8 cellular contexts compared by ENCODE assay signal in genomic region chr14:34539407-34540180, GRCh38. TPM values are rescaled to one million over a fixed set of nuclear protein-coding genes. Genes with fewer than 3 reads are reported as not detected.
DNase-seq lines count a peak whose midpoint lies in the region; ATAC-seq and TF ChIP-seq lines count a peak whose summit lies in the region.

A gene with protein sequence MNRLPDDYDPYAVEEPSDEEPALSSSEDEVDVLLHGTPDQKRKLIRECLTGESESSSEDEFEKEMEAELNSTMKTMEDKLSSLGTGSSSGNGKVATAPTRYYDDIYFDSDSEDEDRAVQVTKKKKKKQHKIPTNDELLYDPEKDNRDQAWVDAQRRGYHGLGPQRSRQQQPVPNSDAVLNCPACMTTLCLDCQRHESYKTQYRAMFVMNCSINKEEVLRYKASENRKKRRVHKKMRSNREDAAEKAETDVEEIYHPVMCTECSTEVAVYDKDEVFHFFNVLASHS (minus strand): TSS chr14:34539701. CDS start chr14:34539628, 73 bp downstream.

- intact Hi-C loops in CD8-positive, alpha-beta T cell (cut with DNase I, micrococcal nuclease) = loop anchor here (5.0 to 10.0 kb wide), 9 partner anchors 33 to 1285 kb away; partner anchors contain the start of genes PPP2R3C (in 2 of the 2), PRORP (in 2 of the 2), SNX6 (in 2 of the 2) and SPTSSA (in 2 of the 2)
- intact Hi-C loops in esophagus squamous epithelium (cut with DNase I) = no loop called here
- intact Hi-C loops in natural killer cell (cut with micrococcal nuclease) = loop anchor here (5.0 to 10.0 kb wide), 4 partner anchors 77 to 445 kb away; partner anchors contain the start of genes BAZ1A, SPTSSA and SRP54

- H3K27ac ChIP-seq in CD8-positive, alpha-beta T cell (ENCODE audit: low read depth, low read length) = peak within 1 kb of the TSS; percentile 97
- peak within 1 kb of the TSS; percentile 96 to 99 (median 98) for H3K27ac ChIP-seq in esophagus squamous epithelium

- no peak for TF ChIP-seq CTCF in CD8-positive, alpha-beta T cell (IDR thresholded peaks at IDR 0.05)
- TF ChIP-seq CTCF in esophagus squamous epithelium (IDR thresholded peaks at IDR 0.05) = peak in 4 of 6 experiments; percentile 5 to 26 (median 20)
- no peak for TF ChIP-seq CTCF in natural killer cell (IDR thresholded peaks at IDR 0.05)

- POLR2A ChIA-PET in CD8-positive, alpha-beta T cell (lab: Charles Lee) = interaction anchor here (1.1 kb wide), 1 partner anchor 9 kb away, joined by 4 read pairs; no protein-coding TSS in a partner anchor

- WGBS in esophagus squamous epithelium, 2 donors = 6 to 11% methylated on average over 10 to 12 of the region's 59 CpGs

- peak; percentile 98 for ATAC-seq in CD8-positive, alpha-beta T cell
- ATAC-seq in GM21447 (IDR thresholded peaks at IDR 0.05; ENCODE audit: unreplicated experiment) (peak; percentile 100), natural killer cell (peak; percentile 98 to 100 (median 99))
- ATAC-seq in stimulated activated naive CD8-positive, alpha-beta T cell treated with anti-CD3 and anti-CD28 coated beads, Interleukin-15, amount 100 ng/mL, for 72 hours = peak; percentile 100

- H3K27me3 ChIP-seq in CD8-positive, alpha-beta T cell (ENCODE audit: insufficient read depth, low read length) = no peaks in the 10 kb centered on the region
- no peaks in the 10 kb centered on the region for H3K27me3 ChIP-seq in esophagus squamous epithelium

- peaks cover 34% of the 10 kb centered on the region for H3K4me1 Mint-ChIP-seq in CD8-positive, alpha-beta T cell (ENCODE audit: low read depth)
- H3K4me1 Mint-ChIP-seq in natural killer cell = peaks cover 18 to 20% of the 10 kb centered on the region in 2 donors
- peaks cover 31% of the 10 kb centered on the region for H3K4me1 Mint-ChIP-seq in stimulated activated naive CD8-positive, alpha-beta T cell treated with anti-CD3 and anti-CD28 coated beads, Interleukin-15, amount 100 ng/mL, for 72 hours

- peak in 3 of 4 donors; percentile 87 to 95 (median 92) for TF ChIP-seq POLR2A in esophagus squamous epithelium (IDR thresholded peaks at IDR 0.05)

- H3K9me3 ChIP-seq in CD8-positive, alpha-beta T cell (ENCODE audit: low read length) = no peaks in the 10 kb centered on the region
- no peaks in the 10 kb centered on the region for H3K9me3 ChIP-seq in esophagus squamous epithelium

- CTCF ChIA-PET in CD8-positive, alpha-beta T cell (lab: Charles Lee) = no interaction called here

- peak within 1 kb of the TSS; percentile 97 for H3K4me3 Mint-ChIP-seq in CD8-positive, alpha-beta T cell
- H3K4me3 Mint-ChIP-seq in natural killer cell = peak within 1 kb of the TSS; percentile 99
- peak within 1 kb of the TSS; percentile 99 for H3K4me3 Mint-ChIP-seq in stimulated activated naive CD8-positive, alpha-beta T cell treated with anti-CD3 and anti-CD28 coated beads, Interleukin-15, amount 100 ng/mL, for 72 hours

- H3K9me3 Mint-ChIP-seq in CD8-positive, alpha-beta T cell = no peaks in the 10 kb centered on the region
- H3K9me3 Mint-ChIP-seq in natural killer cell = no peaks in the 10 kb centered on the region
- H3K9me3 Mint-ChIP-seq in stimulated activated naive CD8-positive, alpha-beta T cell treated with anti-CD3 and anti-CD28 coated beads, Interleukin-15, amount 100 ng/mL, for 72 hours = peaks cover 0 to 4% of the 10 kb centered on the region in 2 donors

- peaks cover 16% of the 10 kb centered on the region for H3K4me1 ChIP-seq in CD8-positive, alpha-beta T cell (ENCODE audit: insufficient read depth, low read length)
- peaks cover 5 to 36% (median 8%) of the 10 kb centered on the region in 3 donors for H3K4me1 ChIP-seq in esophagus squamous epithelium

- peak within 1 kb of the TSS; percentile 98 for H3K27ac Mint-ChIP-seq in CD8-positive, alpha-beta T cell
- peak within 1 kb of the TSS; percentile 98 to 100 for H3K27ac Mint-ChIP-seq in natural killer cell
- peak within 1 kb of the TSS; percentile 99 to 100 for H3K27ac Mint-ChIP-seq in stimulated activated naive CD8-positive, alpha-beta T cell treated with anti-CD3 and anti-CD28 coated beads, Interleukin-15, amount 100 ng/mL, for 72 hours

- peaks cover 19% of the 10 kb centered on the region for H3K36me3 Mint-ChIP-seq in CD8-positive, alpha-beta T cell
- H3K36me3 Mint-ChIP-seq in natural killer cell = no peaks in the 10 kb centered on the region

- peak within 1 kb of the TSS; percentile 94 for H3K4me3 ChIP-seq in CD8-positive, alpha-beta T cell (ENCODE audit: low read depth, low read length)
- peak within 1 kb of the TSS; percentile 81 to 98 (median 94) for H3K4me3 ChIP-seq in esophagus squamous epithelium

- no peaks in the 10 kb centered on the region for H3K27me3 Mint-ChIP-seq in CD8-positive, alpha-beta T cell (ENCODE audit: low read depth)
- H3K27me3 Mint-ChIP-seq in natural killer cell (ENCODE audit: low read depth in 2 of 2) = no peaks in the 10 kb centered on the region
- H3K27me3 Mint-ChIP-seq in stimulated activated naive CD8-positive, alpha-beta T cell treated with anti-CD3 and anti-CD28 coated beads, Interleukin-15, amount 100 ng/mL, for 72 hours = no peaks in the 10 kb centered on the region

- peak; percentile 88 to 97 (median 93) for DNase-seq in CD8-positive, alpha-beta T cell
- DNase-seq in HuH-7.5 (ENCODE audit: low spot score) (peak; percentile 85), esophagus squamous epithelium (lab: John Stamatoyannopoulos, UW) (no peak), natural killer cell (peak; percentile 92), SIG-M5 treated with dmso at 0.1 percent for 504 hours (lab: John Stamatoyannopoulos, UW; ENCODE audit: unreplicated experiment) (no peak)
- DNase-seq in activated CD8-positive, alpha-beta memory T cell treated with anti-CD3 and anti-CD28 coated beads, Interleukin-2, amount 50 U/mL, for 4 hours = peak; percentile 91
- DNase-seq in stimulated activated naive CD8-positive, alpha-beta T cell treated with anti-CD3 and anti-CD28 coated beads, Interleukin-15, amount 100 ng/mL, for 72 hours = peak; percentile 92 to 96

- H3K36me3 ChIP-seq in CD8-positive, alpha-beta T cell (ENCODE audit: insufficient read depth, low read length) = peaks cover under 1% of the 10 kb centered on the region
- H3K36me3 ChIP-seq in esophagus squamous epithelium = peaks cover 0 to 33% (median 0%) of the 10 kb centered on the region in 3 donors

RNA-seq across cellular contexts. Expression of the gene that starts here (rescaled TPM):
- 10 to 100 TPM; 91.0 to 91.4 TPM for total RNA-seq in CD8-positive, alpha-beta T cell
- total RNA-seq in esophagus squamous epithelium = 10 to 100 TPM; 14.6 to 39.7 (median 30.7) TPM
- total RNA-seq in natural killer cell = 10 to 100 TPM; 70.5 to 96.6 (median 76.1) TPM

Comparison
In these comparisons a context has a peak if more than half of its experiments do, and no peak if none do; other contexts are left out.
1. DNase-seq: peak in CD8-positive, alpha-beta T cell (7 of 7), HuH-7.5 (single experiment), activated CD8-positive, alpha-beta memory T cell treated with anti-CD3 and anti-CD28 coated beads, Interleukin-2, amount 50 U/mL, for 4 hours (single experiment), natural killer cell (single experiment) and stimulated activated naive CD8-positive, alpha-beta T cell treated with anti-CD3 and anti-CD28 coated beads, Interleukin-15, amount 100 ng/mL, for 72 hours (2 of 2); none in esophagus squamous epithelium (single experiment) and SIG-M5 treated with dmso at 0.1 percent for 504 hours (single experiment).
2. CTCF ChIP-seq: peak in esophagus squamous epithelium (4 of 6); none in CD8-positive, alpha-beta T cell (single experiment) and natural killer cell (single experiment).
3. Peak in every context shown above with its lines, with median percentiles within 50 percentile points of each other: ATAC-seq, H3K27ac Mint-ChIP-seq and H3K4me3 Mint-ChIP-seq.